1 cellular context compared by ENCODE assay signal in genomic region chr6:143539723-143540122, GRCh38.
TF ChIP-seq lines count a peak whose summit lies in the region.

No MANE protein-coding gene starts in this region.

TF ChIP-seq in WTC11, 78 proteins besides CTCF, POLR2A, EP300 and RAD21 (continued from another document):
- TF ChIP-seq E2F5 (CRISPR knock-in tag; IDR thresholded peaks at IDR 0.05) = no peak
- no peak for TF ChIP-seq ZNF532 (CRISPR knock-in tag; IDR thresholded peaks at IDR 0.05; ENCODE audit: borderline replicate concordance)
- TF ChIP-seq IRF2 (CRISPR knock-in tag; IDR thresholded peaks at IDR 0.05; ENCODE audit: borderline replicate concordance, low read depth) = no peak
- no peak for TF ChIP-seq ZNF512 (CRISPR knock-in tag; IDR thresholded peaks at IDR 0.05; ENCODE audit: borderline replicate concordance)
- TF ChIP-seq SMAD4 (CRISPR knock-in tag; IDR thresholded peaks at IDR 0.05) = no peak
- TF ChIP-seq PRDM15 (CRISPR knock-in tag; IDR thresholded peaks at IDR 0.05) = no peak
- TF ChIP-seq HMGXB4 (CRISPR knock-in tag; IDR thresholded peaks at IDR 0.05) = no peak
- TF ChIP-seq JUN (CRISPR knock-in tag; IDR thresholded peaks at IDR 0.05) = no peak
- no peak for TF ChIP-seq ATF3 (CRISPR knock-in tag; conservative IDR thresholded peaks at IDR 0.05)
- no peak for TF ChIP-seq PREB (CRISPR knock-in tag; IDR thresholded peaks at IDR 0.05; ENCODE audit: borderline replicate concordance)
- TF ChIP-seq TP53 (CRISPR knock-in tag; IDR thresholded peaks at IDR 0.05) = no peak
TF ChIP-seq in WTC11: peak in this region for 0.
